Comparison of ENCODE assay signal across 17 cellular contexts in the genomic region with DNA sequence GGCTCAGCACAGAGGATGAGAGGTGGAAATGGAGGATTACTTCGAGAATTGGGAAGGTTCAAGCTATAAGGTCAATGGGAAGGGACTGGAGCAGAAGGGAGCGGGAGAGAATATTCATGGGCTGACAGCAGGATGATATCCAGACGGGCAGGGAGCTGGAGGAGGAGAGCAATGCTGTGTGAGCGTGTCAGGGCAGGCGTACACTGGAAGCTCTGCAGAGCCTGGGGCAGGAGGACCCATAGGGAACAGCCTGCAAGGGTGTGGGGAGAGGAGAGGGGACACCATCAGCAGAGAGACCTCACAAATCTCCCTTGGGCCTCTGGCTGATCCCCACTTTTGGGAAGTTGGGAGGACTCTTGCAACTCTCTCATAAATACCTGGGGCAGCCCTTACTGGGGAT. TPM values are rescaled to one million over a fixed set of nuclear protein-coding genes. Genes with fewer than 3 reads are reported as not detected.
A peak's percentile ranks its signal among the peaks of the same experiment; 100 is the strongest.
DNase-seq lines count a peak whose midpoint lies in the region; ATAC-seq and TF ChIP-seq lines count a peak whose summit lies in the region.
"Had no signal": no experiment of that assay in that cellular context is flagged by ENCODE, and none has a peak within 500 bp of the region (broad histone marks: within the 10 kb centered on the region; RNA-seq: fewer than 3 reads in every experiment).

No MANE protein-coding gene starts in this region.

- H3K27me3 ChIP-seq in Caco-2 (replicated peaks; ENCODE audit: control insufficient read depth, insufficient read depth, low read length) (no peaks in the 10 kb centered on the region), adipocyte (replicated peaks; ENCODE audit: control insufficient read depth, insufficient read depth, low read length) (no peaks in the 10 kb centered on the region)
- H3K27me3 ChIP-seq: heart right ventricle had no signal

- H3K4me3 ChIP-seq in Caco-2 (ENCODE audit: low read depth, low read length) (no peak overlapping the region), adipocyte (ENCODE audit: low read length) (no peak overlapping the region)
- H3K4me3 ChIP-seq: coronary artery, heart right ventricle had no signal

- H3K36me3 Mint-ChIP-seq in Caco-2 (ENCODE audit: insufficient read depth, unreplicated experiment) (peaks cover 6% of the 10 kb centered on the region), HFFc6 (ENCODE audit: low read depth) (peaks cover 76% of the 10 kb centered on the region), mesothelial cell of epicardium (peaks cover 45% of the 10 kb centered on the region)
- peaks cover 48% of the 10 kb centered on the region for H3K36me3 Mint-ChIP-seq in activated T-cell treated with anti-CD3 and anti-CD28 coated beads, Interleukin-2, amount 50 U/mL, for 4 hours (ENCODE audit: insufficient read depth)

- no peaks in the 10 kb centered on the region for H3K9me3 Mint-ChIP-seq in Caco-2 (ENCODE audit: unreplicated experiment)
- peaks cover 11% of the 10 kb centered on the region for H3K9me3 Mint-ChIP-seq in HFFc6
- H3K9me3 Mint-ChIP-seq in mesothelial cell of epicardium = peaks cover 3% of the 10 kb centered on the region
- no peaks in the 10 kb centered on the region for H3K9me3 Mint-ChIP-seq in activated T-cell treated with anti-CD3 and anti-CD28 coated beads, Interleukin-2, amount 50 U/mL, for 4 hours
- H3K9me3 Mint-ChIP-seq: stimulated activated memory B cell treated with anti-CD40 and anti-IgM and Interleukin-4, amounts not matched to agents 10 μg/mL and 1 μg/mL and 100 μg/mL, for 72 hours had no signal

- H3K4me1 ChIP-seq in Caco-2 (no peaks in the 10 kb centered on the region), adipocyte (ENCODE audit: control insufficient read depth, insufficient read depth, low read length) (peaks cover 72% of the 10 kb centered on the region)

- H3K27ac Mint-ChIP-seq in Caco-2 (ENCODE audit: unreplicated experiment) (peak overlapping the region; percentile 60), HFFc6 (peak overlapping the region; percentile 19; the same call in 1 of the 2 replicates), mesothelial cell of epicardium (peak overlapping the region; percentile 71)
- H3K27ac Mint-ChIP-seq: stimulated activated memory B cell treated with anti-CD40 and anti-IgM and Interleukin-4, amounts not matched to agents 10 μg/mL and 1 μg/mL and 100 μg/mL, for 72 hours had no signal

- TF ChIP-seq CTCF in Caco-2 (IDR thresholded peaks at IDR 0.05; ENCODE audit: insufficient read depth in 1 of 2, low read depth in 1 of 2, low read length in 1 of 2, severe bottlenecking in 1 of 2, unreplicated experiment in 1 of 2) = no peak
- TF ChIP-seq CTCF in HFFc6 (IDR thresholded peaks at IDR 0.05) = no peak
- TF ChIP-seq CTCF in mesothelial cell of epicardium (IDR thresholded peaks at IDR 0.05; ENCODE audit: unreplicated experiment) = no peak

- BruUV-seq in Caco-2 (replicated peaks; lab: Mats Ljungman, UMichigan) = no TSS peak

- no peak for ATAC-seq in activated T-cell treated with anti-CD3 and anti-CD28 coated beads, Interleukin-2, amount 50 U/mL, for 4 hours
- no peak for ATAC-seq in GM18867 (IDR thresholded peaks at IDR 0.05; ENCODE audit: unreplicated experiment)
- ATAC-seq: heart right ventricle; stimulated activated memory B cell treated with anti-CD40 and anti-IgM and Interleukin-4, amounts not matched to agents 10 μg/mL and 1 μg/mL and 100 μg/mL, for 72 hours had no signal

- H3K9ac ChIP-seq in adipocyte (ENCODE audit: low read length) = peak overlapping the region; percentile 67
- H3K9ac ChIP-seq: SK-N-SH had no signal

- H3K36me3 ChIP-seq in Caco-2 (ENCODE audit: control insufficient read depth, insufficient read depth, low read length) = no peaks in the 10 kb centered on the region
- H3K36me3 ChIP-seq in adipocyte (ENCODE audit: control insufficient read depth, insufficient read depth, low read length, severe bottlenecking) = peaks cover 87% of the 10 kb centered on the region

- H3K27me3 Mint-ChIP-seq in Caco-2 (ENCODE audit: insufficient read depth, unreplicated experiment) (no peaks in the 10 kb centered on the region), HFFc6 (ENCODE audit: insufficient read depth) (peaks cover 2% of the 10 kb centered on the region), mesothelial cell of epicardium (ENCODE audit: low read depth) (no peaks in the 10 kb centered on the region)
- no peaks in the 10 kb centered on the region for H3K27me3 Mint-ChIP-seq in activated T-cell treated with anti-CD3 and anti-CD28 coated beads, Interleukin-2, amount 50 U/mL, for 4 hours (ENCODE audit: low read depth)
- H3K27me3 Mint-ChIP-seq: stimulated activated memory B cell treated with anti-CD40 and anti-IgM and Interleukin-4, amounts not matched to agents 10 μg/mL and 1 μg/mL and 100 μg/mL, for 72 hours had no signal

- POLR2A ChIA-PET in Caco-2 (lab: Charles Lee) = no interaction called here

- CTCF ChIA-PET in Caco-2 (lab: Charles Lee) = interaction anchor here (1.3 to 1.6 kb wide), 3 partner anchors 36 to 60 kb away, joined by 3 to 20 read pairs (median 8); partner anchors contain the start of gene AHCYL1

- intact Hi-C loops in Caco-2 (cut with micrococcal nuclease; ENCODE audit: unreplicated experiment) = no loop called here

- no peak overlapping the region for H3K4me3 Mint-ChIP-seq in Caco-2 (ENCODE audit: unreplicated experiment)
- H3K4me3 Mint-ChIP-seq in HFFc6 = no peak overlapping the region
- H3K4me3 Mint-ChIP-seq in mesothelial cell of epicardium = no peak overlapping the region
- no peak overlapping the region for H3K4me3 Mint-ChIP-seq in activated T-cell treated with anti-CD3 and anti-CD28 coated beads, Interleukin-2, amount 50 U/mL, for 4 hours
- H3K4me3 Mint-ChIP-seq: stimulated activated memory B cell treated with anti-CD40 and anti-IgM and Interleukin-4, amounts not matched to agents 10 μg/mL and 1 μg/mL and 100 μg/mL, for 72 hours had no signal

- DNase-seq in Caco-2 (no peak), HFFc6 (no peak), adipocyte (ENCODE audit: low read depth) (no peak), mesothelial cell of epicardium (ENCODE audit: low spot score in 2 of 2, unreplicated experiment in 2 of 2) (no peak), activated T-cell treated with anti-CD3 and anti-CD28 coated beads for 4 hours (no peak)
- no peak for DNase-seq in activated T-cell treated with anti-CD3 and anti-CD28 coated beads, Interleukin-2, amount 50 U/mL, for 4 hours
- DNase-seq: C1 segment of cervical spinal cord, DMS79, HCEC 1CT, heart right ventricle, NCI-H1105 treated with DMSO at 0.1 percent for 48 hours, NCI-H446, SK-N-SH had no signal

- no peaks in the 10 kb centered on the region for H3K9me3 ChIP-seq in Caco-2
- H3K9me3 ChIP-seq in adipocyte (ENCODE audit: control insufficient read depth, low read length) = no peaks in the 10 kb centered on the region
- H3K9me3 ChIP-seq: heart right ventricle, SK-N-SH had no signal

- no peaks in the 10 kb centered on the region for H3K4me1 Mint-ChIP-seq in Caco-2 (ENCODE audit: low read depth, unreplicated experiment)
- H3K4me1 Mint-ChIP-seq in HFFc6 (ENCODE audit: low read depth) = peaks cover 33% of the 10 kb centered on the region
- peaks cover 17% of the 10 kb centered on the region for H3K4me1 Mint-ChIP-seq in mesothelial cell of epicardium
- no peaks in the 10 kb centered on the region for H3K4me1 Mint-ChIP-seq in activated T-cell treated with anti-CD3 and anti-CD28 coated beads, Interleukin-2, amount 50 U/mL, for 4 hours (ENCODE audit: low read depth)
- H3K4me1 Mint-ChIP-seq: stimulated activated memory B cell treated with anti-CD40 and anti-IgM and Interleukin-4, amounts not matched to agents 10 μg/mL and 1 μg/mL and 100 μg/mL, for 72 hours had no signal

RNA-seq across cellular contexts. Expression of gene CSF1, which starts 13.7 kb away (rescaled TPM):
- total RNA-seq in Caco-2 (2022) (3.7 and 3.9 TPM in 2 replicates), mesothelial cell of epicardium (27.1 to 28.9 TPM (median 27.4 TPM) in 3 replicates)
- total RNA-seq in HFFc6 (2021; fragmentation: NEBNext Ultra II Directional; extraction: Animal tissue kit (Norgen Biotek cat#: 25700)) = 10 to 100 TPM; 28.7 to 79.3 (median 72.4) TPM
- 10 to 100 TPM; 76.2 to 81.9 (median 77.8) TPM for total RNA-seq in activated T-cell treated with anti-CD3 and anti-CD28 coated beads, Interleukin-2, amount 50 U/mL, for 4 hours
- total RNA-seq: OCI-LY7 had no signal

Comparison
In these comparisons a context has a peak if more than half of its experiments do, and no peak if none do; other contexts are left out.
1. H3K27ac Mint-ChIP-seq: peak in every context shown above with its lines; median percentile 71 in mesothelial cell of epicardium; 60 in Caco-2; 19 in HFFc6.